In the genomic region with DNA sequence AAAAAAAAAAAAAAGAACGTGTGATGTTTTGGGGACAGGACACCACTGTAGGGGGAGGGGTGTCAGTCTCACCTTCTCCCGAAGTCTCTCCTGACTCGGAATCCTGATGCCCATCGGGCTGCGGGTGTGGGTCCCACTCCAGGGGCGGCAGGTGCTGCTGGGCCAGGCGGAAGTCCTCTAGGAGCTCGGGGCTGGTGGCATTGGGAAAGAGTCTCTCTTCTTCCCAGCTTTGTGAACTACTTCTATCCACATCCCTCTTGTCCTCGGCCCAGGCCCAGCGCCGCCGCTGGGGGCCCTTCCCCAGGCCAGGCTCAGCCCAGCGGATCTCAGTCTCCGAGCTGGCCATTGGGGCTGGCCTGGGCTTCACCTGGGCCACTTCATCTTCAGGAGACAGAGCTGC, we compare ENCODE assay signal across 1 cellular context.
TF ChIP-seq lines count a peak whose summit lies in the region.

No MANE protein-coding gene starts in this region.

TF ChIP-seq in H1, 55 proteins besides CTCF, POLR2A, EP300 and RAD21:
- TF ChIP-seq NANOG (IDR thresholded peaks at IDR 0.05; ENCODE audit: insufficient read depth, low read depth, low read length, poor library complexity, severe bottlenecking) (no peak), TBP (IDR thresholded peaks at IDR 0.05; ENCODE audit: low read depth, low read length) (no peak), SIN3A (conservative IDR thresholded peaks at IDR 0.05 in 1 of 2, IDR thresholded peaks at IDR 0.05 in 1 of 2; ENCODE audit: low read depth in 1 of 2, low read length in 2 of 2) (no peak), FOSL1 (IDR thresholded peaks at IDR 0.05; ENCODE audit: insufficient read depth, low read depth, low read length) (no peak), POLR2AphosphoS5 (IDR thresholded peaks at IDR 0.05; ENCODE audit: low read depth, low read length) (no peak), RBBP5 (IDR thresholded peaks at IDR 0.05; ENCODE audit: borderline replicate concordance, low read depth, low read length) (no peak), KDM5A (IDR thresholded peaks at IDR 0.05; ENCODE audit: low read length) (no peak), KDM4A (IDR thresholded peaks at IDR 0.05; ENCODE audit: low read depth, low read length, severe bottlenecking) (no peak), SAP30 (IDR thresholded peaks at IDR 0.05; ENCODE audit: insufficient read depth, insufficient replicate concordance, low read length) (no peak)
- TF ChIP-seq, protein P1, sequence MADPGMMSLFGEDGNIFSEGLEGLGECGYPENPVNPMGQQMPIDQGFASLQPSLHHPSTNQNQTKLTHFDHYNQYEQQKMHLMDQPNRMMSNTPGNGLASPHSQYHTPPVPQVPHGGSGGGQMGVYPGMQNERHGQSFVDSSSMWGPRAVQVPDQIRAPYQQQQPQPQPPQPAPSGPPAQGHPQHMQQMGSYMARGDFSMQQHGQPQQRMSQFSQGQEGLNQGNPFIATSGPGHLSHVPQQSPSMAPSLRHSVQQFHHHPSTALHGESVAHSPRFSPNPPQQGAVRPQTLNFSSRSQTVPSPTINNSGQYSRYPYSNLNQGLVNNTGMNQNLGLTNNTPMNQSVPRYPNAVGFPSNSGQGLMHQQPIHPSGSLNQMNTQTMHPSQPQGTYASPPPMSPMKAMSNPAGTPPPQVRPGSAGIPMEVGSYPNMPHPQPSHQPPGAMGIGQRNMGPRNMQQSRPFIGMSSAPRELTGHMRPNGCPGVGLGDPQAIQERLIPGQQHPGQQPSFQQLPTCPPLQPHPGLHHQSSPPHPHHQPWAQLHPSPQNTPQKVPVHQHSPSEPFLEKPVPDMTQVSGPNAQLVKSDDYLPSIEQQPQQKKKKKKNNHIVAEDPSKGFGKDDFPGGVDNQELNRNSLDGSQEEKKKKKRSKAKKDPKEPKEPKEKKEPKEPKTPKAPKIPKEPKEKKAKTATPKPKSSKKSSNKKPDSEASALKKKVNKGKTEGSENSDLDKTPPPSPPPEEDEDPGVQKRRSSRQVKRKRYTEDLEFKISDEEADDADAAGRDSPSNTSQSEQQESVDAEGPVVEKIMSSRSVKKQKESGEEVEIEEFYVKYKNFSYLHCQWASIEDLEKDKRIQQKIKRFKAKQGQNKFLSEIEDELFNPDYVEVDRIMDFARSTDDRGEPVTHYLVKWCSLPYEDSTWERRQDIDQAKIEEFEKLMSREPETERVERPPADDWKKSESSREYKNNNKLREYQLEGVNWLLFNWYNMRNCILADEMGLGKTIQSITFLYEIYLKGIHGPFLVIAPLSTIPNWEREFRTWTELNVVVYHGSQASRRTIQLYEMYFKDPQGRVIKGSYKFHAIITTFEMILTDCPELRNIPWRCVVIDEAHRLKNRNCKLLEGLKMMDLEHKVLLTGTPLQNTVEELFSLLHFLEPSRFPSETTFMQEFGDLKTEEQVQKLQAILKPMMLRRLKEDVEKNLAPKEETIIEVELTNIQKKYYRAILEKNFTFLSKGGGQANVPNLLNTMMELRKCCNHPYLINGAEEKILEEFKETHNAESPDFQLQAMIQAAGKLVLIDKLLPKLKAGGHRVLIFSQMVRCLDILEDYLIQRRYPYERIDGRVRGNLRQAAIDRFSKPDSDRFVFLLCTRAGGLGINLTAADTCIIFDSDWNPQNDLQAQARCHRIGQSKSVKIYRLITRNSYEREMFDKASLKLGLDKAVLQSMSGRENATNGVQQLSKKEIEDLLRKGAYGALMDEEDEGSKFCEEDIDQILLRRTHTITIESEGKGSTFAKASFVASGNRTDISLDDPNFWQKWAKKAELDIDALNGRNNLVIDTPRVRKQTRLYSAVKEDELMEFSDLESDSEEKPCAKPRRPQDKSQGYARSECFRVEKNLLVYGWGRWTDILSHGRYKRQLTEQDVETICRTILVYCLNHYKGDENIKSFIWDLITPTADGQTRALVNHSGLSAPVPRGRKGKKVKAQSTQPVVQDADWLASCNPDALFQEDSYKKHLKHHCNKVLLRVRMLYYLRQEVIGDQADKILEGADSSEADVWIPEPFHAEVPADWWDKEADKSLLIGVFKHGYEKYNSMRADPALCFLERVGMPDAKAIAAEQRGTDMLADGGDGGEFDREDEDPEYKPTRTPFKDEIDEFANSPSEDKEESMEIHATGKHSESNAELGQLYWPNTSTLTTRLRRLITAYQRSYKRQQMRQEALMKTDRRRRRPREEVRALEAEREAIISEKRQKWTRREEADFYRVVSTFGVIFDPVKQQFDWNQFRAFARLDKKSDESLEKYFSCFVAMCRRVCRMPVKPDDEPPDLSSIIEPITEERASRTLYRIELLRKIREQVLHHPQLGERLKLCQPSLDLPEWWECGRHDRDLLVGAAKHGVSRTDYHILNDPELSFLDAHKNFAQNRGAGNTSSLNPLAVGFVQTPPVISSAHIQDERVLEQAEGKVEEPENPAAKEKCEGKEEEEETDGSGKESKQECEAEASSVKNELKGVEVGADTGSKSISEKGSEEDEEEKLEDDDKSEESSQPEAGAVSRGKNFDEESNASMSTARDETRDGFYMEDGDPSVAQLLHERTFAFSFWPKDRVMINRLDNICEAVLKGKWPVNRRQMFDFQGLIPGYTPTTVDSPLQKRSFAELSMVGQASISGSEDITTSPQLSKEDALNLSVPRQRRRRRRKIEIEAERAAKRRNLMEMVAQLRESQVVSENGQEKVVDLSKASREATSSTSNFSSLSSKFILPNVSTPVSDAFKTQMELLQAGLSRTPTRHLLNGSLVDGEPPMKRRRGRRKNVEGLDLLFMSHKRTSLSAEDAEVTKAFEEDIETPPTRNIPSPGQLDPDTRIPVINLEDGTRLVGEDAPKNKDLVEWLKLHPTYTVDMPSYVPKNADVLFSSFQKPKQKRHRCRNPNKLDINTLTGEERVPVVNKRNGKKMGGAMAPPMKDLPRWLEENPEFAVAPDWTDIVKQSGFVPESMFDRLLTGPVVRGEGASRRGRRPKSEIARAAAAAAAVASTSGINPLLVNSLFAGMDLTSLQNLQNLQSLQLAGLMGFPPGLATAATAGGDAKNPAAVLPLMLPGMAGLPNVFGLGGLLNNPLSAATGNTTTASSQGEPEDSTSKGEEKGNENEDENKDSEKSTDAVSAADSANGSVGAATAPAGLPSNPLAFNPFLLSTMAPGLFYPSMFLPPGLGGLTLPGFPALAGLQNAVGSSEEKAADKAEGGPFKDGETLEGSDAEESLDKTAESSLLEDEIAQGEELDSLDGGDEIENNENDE (IDR thresholded peaks at IDR 0.05; ENCODE audit: insufficient replicate concordance, low read length) = no peak
